ENCODE assay signal across 25 cellular contexts in the genomic region with DNA sequence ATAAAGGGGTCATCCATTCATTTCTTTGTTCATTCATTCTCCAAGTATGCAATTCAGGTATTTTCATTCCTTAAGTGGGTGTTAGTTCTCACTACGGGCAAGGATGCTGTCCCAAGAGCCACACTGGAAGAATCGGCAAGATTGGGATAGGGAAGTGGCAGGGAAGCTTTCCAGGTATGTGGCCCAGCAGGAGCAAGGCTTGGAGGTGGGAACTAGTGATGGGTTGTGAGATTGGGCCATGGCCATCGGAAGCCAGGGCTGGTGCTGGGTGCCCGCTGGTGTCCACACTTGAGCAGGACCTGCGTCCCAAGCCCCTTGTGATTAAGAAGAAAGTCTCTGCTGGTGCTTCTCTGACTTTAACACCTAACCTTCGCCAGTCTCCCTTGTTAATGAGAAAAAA. TPM values are rescaled to one million over a fixed set of nuclear protein-coding genes. Genes with fewer than 3 reads are reported as not detected.
"Had no signal": no experiment of that assay in that cellular context is flagged by ENCODE, and none has a peak within 500 bp of the region (broad histone marks: within the 10 kb centered on the region; RNA-seq: fewer than 3 reads in every experiment).

No MANE protein-coding gene starts in this region.

- H3K27ac ChIP-seq: ovary, psoas muscle, skin epidermis, thyroid gland, vagina had no signal

- H3K9me3 ChIP-seq: mucosa of descending colon, ovary, psoas muscle, thyroid gland, vagina had no signal

- H3K27me3 ChIP-seq: ovary, vagina had no signal

- H3K4me1 ChIP-seq: psoas muscle had no signal

- H3K9me3 Mint-ChIP-seq: effector memory CD8-positive, alpha-beta T cell; memory B cell; natural killer cell treated with Interleukin-12 subunit alpha and Interleukin-12 subunit beta and Interleukin-15 and Interleukin-18, amount 100 ng/mL, for 72 hours; stimulated activated naive B cell treated with anti-CD40 and anti-IgM and Interleukin-4, amounts not matched to agents 10 μg/mL and 1 μg/mL and 100 μg/mL, for 72 hours; stimulated activated naive CD8-positive, alpha-beta T cell treated with anti-CD3 and anti-CD28 coated beads, Interleukin-15, amount 100 ng/mL, for 72 hours had no signal

- DNase-seq: cortex of kidney; effector memory CD8-positive, alpha-beta T cell; head of caudate nucleus; kidney; mucosa of descending colon; naive B cell; occipital lobe; ovary; posterior cingulate gyrus; psoas muscle; right cardiac atrium; stimulated activated CD4-positive, alpha-beta T cell treated with anti-CD3 and anti-CD28 coated beads, Interleukin-15, amount 100 ng/mL, for 24 hours; stimulated activated CD4-positive, alpha-beta T cell treated with anti-CD3 and anti-CD28 coated beads, Interleukin-2, amount 100 ng/mL, for 48 hours; stimulated activated naive B cell treated with anti-CD40 and anti-IgM and Interleukin-4, amounts not matched to agents 10 μg/mL and 1 μg/mL and 100 μg/mL, for 72 hours; stimulated activated naive CD8-positive, alpha-beta T cell treated with anti-CD3 and anti-CD28 coated beads, Interleukin-15, amount 100 ng/mL, for 72 hours; thyroid gland; trophoblast cell had no signal

- H3K4me3 ChIP-seq: lung, mucosa of descending colon, ovary, psoas muscle, skin epidermis, thyroid gland, vagina had no signal

- FAIRE-seq: frontal cortex, kidney had no signal

- H3K36me3 Mint-ChIP-seq: memory B cell; naive B cell; natural killer cell treated with Interleukin-12 subunit alpha and Interleukin-12 subunit beta and Interleukin-15 and Interleukin-18, amount 100 ng/mL, for 72 hours; stimulated activated naive B cell treated with anti-CD40 and anti-IgM and Interleukin-4, amounts not matched to agents 10 μg/mL and 1 μg/mL and 100 μg/mL, for 72 hours had no signal

- H3K36me3 ChIP-seq: ovary, thyroid gland, vagina had no signal

- H3K4me3 Mint-ChIP-seq: effector memory CD8-positive, alpha-beta T cell; memory B cell; naive B cell; natural killer cell treated with Interleukin-12 subunit alpha and Interleukin-12 subunit beta and Interleukin-15 and Interleukin-18, amount 100 ng/mL, for 72 hours; stimulated activated naive B cell treated with anti-CD40 and anti-IgM and Interleukin-4, amounts not matched to agents 10 μg/mL and 1 μg/mL and 100 μg/mL, for 72 hours; stimulated activated naive CD8-positive, alpha-beta T cell treated with anti-CD3 and anti-CD28 coated beads, Interleukin-15, amount 100 ng/mL, for 72 hours had no signal

- ATAC-seq: effector memory CD8-positive, alpha-beta T cell; left lobe of liver; mucosa of descending colon; natural killer cell treated with Interleukin-12 subunit alpha and Interleukin-12 subunit beta and Interleukin-15 and Interleukin-18, amount 100 ng/mL, for 72 hours; psoas muscle; right cardiac atrium; stimulated activated naive B cell treated with anti-CD40 and anti-IgM and Interleukin-4, amounts not matched to agents 10 μg/mL and 1 μg/mL and 100 μg/mL, for 72 hours; stimulated activated naive CD8-positive, alpha-beta T cell treated with anti-CD3 and anti-CD28 coated beads, Interleukin-15, amount 100 ng/mL, for 72 hours had no signal

- H3K27ac Mint-ChIP-seq: effector memory CD8-positive, alpha-beta T cell; memory B cell; natural killer cell treated with Interleukin-12 subunit alpha and Interleukin-12 subunit beta and Interleukin-15 and Interleukin-18, amount 100 ng/mL, for 72 hours; stimulated activated naive B cell treated with anti-CD40 and anti-IgM and Interleukin-4, amounts not matched to agents 10 μg/mL and 1 μg/mL and 100 μg/mL, for 72 hours; stimulated activated naive CD8-positive, alpha-beta T cell treated with anti-CD3 and anti-CD28 coated beads, Interleukin-15, amount 100 ng/mL, for 72 hours had no signal

RNA-seq across cellular contexts. Expression of gene VSTM2L, which starts 15.1 kb away (rescaled TPM):
- total RNA-seq: dermis microvascular lymphatic vessel endothelial cell, vagina had no signal
